8 cellular contexts compared by ENCODE assay signal in the genomic region with DNA sequence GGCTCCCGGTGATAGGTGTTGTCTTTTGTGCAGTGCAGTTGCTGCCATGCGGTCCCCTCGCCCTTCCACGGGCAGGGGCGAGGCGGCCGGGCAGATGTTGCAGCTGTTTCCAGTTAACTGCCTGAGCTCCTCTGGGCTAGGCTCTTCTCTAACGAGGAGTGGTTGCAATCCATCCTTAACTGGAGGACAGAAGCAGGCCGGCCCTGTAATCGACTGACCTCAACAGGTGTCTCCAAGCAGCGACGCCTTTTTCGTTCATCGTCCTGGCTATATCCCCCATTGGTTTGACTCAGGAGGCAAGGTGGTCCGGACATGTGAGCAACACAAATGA. TPM values are rescaled to one million over a fixed set of nuclear protein-coding genes. Genes with fewer than 3 reads are reported as not detected.
DNase-seq lines count a peak whose midpoint lies in the region; ATAC-seq, FAIRE-seq and TF ChIP-seq lines count a peak whose summit lies in the region.

No MANE protein-coding gene starts in this region.

- peaks cover 28% of the 10 kb centered on the region for H3K79me2 ChIP-seq in DOHH2 (ENCODE audit: control insufficient read depth, low read length)

- intact Hi-C loops in vagina (cut with DNase I): loop anchor here (5.0 kb wide), 1 partner anchor 324 kb away; no protein-coding TSS in a partner anchor

- no peak for TF ChIP-seq POLR2A in vagina (IDR thresholded peaks at IDR 0.05)

- H3K4me3 ChIP-seq in DOHH2 (ENCODE audit: low read length) (peak overlapping the region; percentile 73), bronchial epithelial cell (ENCODE audit: low read depth, low read length) (peak overlapping the region; percentile 89), mesodermal cell (ENCODE audit: extremely low read depth, insufficient read depth, low read length, poor library complexity, severe bottlenecking) (peak overlapping the region; percentile 83), vagina (peak overlapping the region; percentile 90)

- peak overlapping the region; percentile 59 for H3K27ac ChIP-seq in DOHH2 (ENCODE audit: low read depth, low read length)
- peak overlapping the region; percentile 97 for H3K27ac ChIP-seq in mesodermal cell (ENCODE audit: low read depth, low read length, severe bottlenecking)
- peak overlapping the region; percentile 98 for H3K27ac ChIP-seq in vagina

- peak overlapping the region; percentile 81 for H3K4me2 ChIP-seq in DOHH2 (ENCODE audit: low read length)

- H3K27me3 ChIP-seq in DOHH2 (ENCODE audit: control insufficient read depth, low read length): peaks cover 5% of the 10 kb centered on the region; the same call in 1 of the 2 replicates
- H3K27me3 ChIP-seq in bronchial epithelial cell (ENCODE audit: control insufficient read depth, insufficient read depth, low read length): no peaks in the 10 kb centered on the region
- no peaks in the 10 kb centered on the region for H3K27me3 ChIP-seq in vagina

- no peaks in the 10 kb centered on the region; the same call in 1 of the 2 replicates for H3F3A ChIP-seq in DOHH2 (ENCODE audit: control insufficient read depth, insufficient read depth)

- 1% methylated on average over 10 to 15 of the region's 15 CpGs for WGBS in mesodermal cell (ENCODE audit: insufficient coverage in 2 of 2), 2 experiments

- H3K36me3 ChIP-seq in DOHH2 (ENCODE audit: control insufficient read depth, low read length) (peaks cover 25% of the 10 kb centered on the region), bronchial epithelial cell (ENCODE audit: control insufficient read depth, insufficient read depth, low read length) (no peaks in the 10 kb centered on the region), mesodermal cell (ENCODE audit: control insufficient read depth, insufficient read depth, low read length) (peaks cover 17% of the 10 kb centered on the region), vagina (no peaks in the 10 kb centered on the region)

- no peak for ATAC-seq in GM21717 (IDR thresholded peaks at IDR 0.05; ENCODE audit: unreplicated experiment)

- peak; percentile 23 for DNase-seq in LoVo (ENCODE audit: low spot score)
- peak; percentile 17 for DNase-seq in bronchial epithelial cell (ENCODE audit: low read depth)
- DNase-seq in vagina (ENCODE audit: extremely low spot score in 2 of 2): no peak
- DNase-seq in cerebellar nuclear complex (lab: John Stamatoyannopoulos, UW): no peak
- no peak for DNase-seq in DMS114 treated with DMSO at 0.1 percent for 48 hours (lab: John Stamatoyannopoulos, UW; ENCODE audit: unreplicated experiment)

- no peaks in the 10 kb centered on the region for H4K20me1 ChIP-seq in DOHH2 (ENCODE audit: control insufficient read depth, insufficient read depth, low read depth, low read length)

- H3K9me3 ChIP-seq in DOHH2 (ENCODE audit: control insufficient read depth, insufficient read depth, low read length): no peaks in the 10 kb centered on the region
- H3K9me3 ChIP-seq in mesodermal cell (ENCODE audit: control insufficient read depth, low read length): no peaks in the 10 kb centered on the region
- H3K9me3 ChIP-seq in vagina: no peaks in the 10 kb centered on the region

- no peak for TF ChIP-seq CTCF in DOHH2 (IDR thresholded peaks at IDR 0.05; ENCODE audit: low read depth, low read length, poor library complexity, severe bottlenecking)
- TF ChIP-seq CTCF in bronchial epithelial cell (IDR thresholded peaks at IDR 0.05; ENCODE audit: insufficient read depth, low read length, severe bottlenecking): no peak
- TF ChIP-seq CTCF in vagina (IDR thresholded peaks at IDR 0.05): no peak

- H3K9me2 ChIP-seq in DOHH2 (replicated peaks; ENCODE audit: control insufficient read depth, low read length): no peaks in the 10 kb centered on the region

- H3K4me1 ChIP-seq in DOHH2 (ENCODE audit: control insufficient read depth, low read length) (peaks cover 37% of the 10 kb centered on the region), mesodermal cell (ENCODE audit: control insufficient read depth, insufficient read depth, low read length, poor library complexity, severe bottlenecking) (peaks cover 15% of the 10 kb centered on the region), vagina (peaks cover 40% of the 10 kb centered on the region)

- FAIRE-seq in bronchial epithelial cell (lab: Jason Lieb, UNC): no peak

RNA-seq across cellular contexts. Expression of a gene that starts 1.9 kb away (rescaled TPM):
- total RNA-seq in bronchial epithelial cell: 67.3 and 70.8 TPM in 2 replicates
- 180 TPM for polyA plus RNA-seq in mesodermal cell (2013, experiment 1 of 2)
- 178 TPM for polyA plus RNA-seq in mesodermal cell (2013, experiment 2 of 2)
- total RNA-seq in vagina: 117 TPM

Comparison
In these comparisons a context has a peak if more than half of its experiments do, and no peak if none do; other contexts are left out.
1. DNase-seq: peak in LoVo (single experiment) and bronchial epithelial cell (single experiment); none in vagina (0 of 2), cerebellar nuclear complex (0 of 2) and DMS114 treated with DMSO at 0.1 percent for 48 hours (single experiment).
2. Peak in every context shown above with its lines, with median percentiles within 50 percentile points of each other: H3K27ac ChIP-seq and H3K4me3 ChIP-seq.